Comparison of ENCODE assay signal across 9 cellular contexts in the genomic region with DNA sequence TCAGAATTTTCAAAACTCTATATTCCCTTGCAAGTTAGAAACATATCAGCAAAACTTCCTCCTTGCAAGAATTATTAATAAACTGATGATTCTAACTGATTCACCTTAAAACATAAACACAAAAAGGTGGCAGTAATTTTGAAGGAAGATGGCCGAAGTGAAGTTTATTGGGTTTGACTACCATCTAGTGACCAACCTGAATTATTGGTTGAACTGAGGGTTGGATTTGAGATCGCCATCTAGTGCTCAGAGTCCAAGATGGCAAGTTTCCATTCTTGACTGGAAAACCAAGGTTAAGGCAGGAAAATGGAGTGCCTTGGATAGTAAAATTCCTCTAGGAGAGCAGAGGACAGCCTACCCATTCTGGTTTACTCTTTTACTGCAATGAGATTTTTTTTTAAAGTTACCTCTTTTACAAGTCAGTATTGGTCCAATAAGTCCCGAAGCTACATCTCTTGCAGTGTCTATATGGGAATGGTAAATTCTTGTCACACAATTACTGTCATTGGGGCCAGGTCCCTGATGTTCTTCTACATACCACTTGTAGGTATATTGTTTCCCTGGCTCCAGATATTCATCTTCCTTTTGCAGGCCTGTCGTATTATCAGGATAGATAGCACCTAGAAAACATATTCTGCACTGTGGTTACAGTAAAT. TPM values are rescaled to one million over a fixed set of nuclear protein-coding genes. Genes with fewer than 3 reads are reported as not detected.
DNase-seq lines count a peak whose midpoint lies in the region; ATAC-seq and TF ChIP-seq lines count a peak whose summit lies in the region.
"Had no signal": no experiment of that assay in that cellular context is flagged by ENCODE, and none has a peak within 500 bp of the region (broad histone marks: within the 10 kb centered on the region; RNA-seq: fewer than 3 reads in every experiment).

No MANE protein-coding gene starts in this region.

- 28 to 38% (median 36%) methylated on average over 4 of the region's 4 CpGs for WGBS in stomach, 5 donors

- H3K4me2 ChIP-seq in HCT116 (ENCODE audit: low read length) (no peak overlapping the region), OCI-LY3 (ENCODE audit: low read length) (no peak overlapping the region)

- no peak for TF ChIP-seq EP300 in stomach (IDR thresholded peaks at IDR 0.05)

- POLR2A ChIA-PET in HCT116 (lab: Charles Lee) = no interaction called here

- H3K36me3 ChIP-seq in HCT116 (ENCODE audit: control insufficient read depth in 1 of 2, insufficient read depth in 2 of 2, low read length in 2 of 2) (no peaks in the 10 kb centered on the region), OCI-LY3 (replicated peaks; ENCODE audit: low read depth, low read length) (no peaks in the 10 kb centered on the region), kidney epithelial cell (ENCODE audit: control insufficient read depth, insufficient read depth, low read length) (no peaks in the 10 kb centered on the region), stomach (no peaks in the 10 kb centered on the region)
- H3K36me3 ChIP-seq: SJSA1 had no signal

- peak; percentile 90 to 100 (median 98) for TF ChIP-seq CTCF in HCT116 (IDR thresholded peaks at IDR 0.05 in 2 of 3, conservative IDR thresholded peaks at IDR 0.05 in 1 of 3; ENCODE audit: borderline replicate concordance in 1 of 3, insufficient read depth in 1 of 3, low read depth in 2 of 3, low read length in 2 of 3)
- TF ChIP-seq CTCF in LNCAP (IDR thresholded peaks at IDR 0.05) = peak; percentile 98
- peak; percentile 99 for TF ChIP-seq CTCF in OCI-LY3 (IDR thresholded peaks at IDR 0.05; ENCODE audit: low read depth, low read length)
- peak; percentile 91 for TF ChIP-seq CTCF in kidney epithelial cell (IDR thresholded peaks at IDR 0.05; ENCODE audit: insufficient read depth, low read length, poor library complexity, severe bottlenecking)
- TF ChIP-seq CTCF in stomach (IDR thresholded peaks at IDR 0.05) = peak in 6 of 7 experiments; percentile 18 to 99 (median 86)

- no peaks in the 10 kb centered on the region for H3K9me3 ChIP-seq in HCT116 (ENCODE audit: control insufficient read depth in 1 of 2, insufficient read depth in 1 of 2, low read depth in 1 of 2, low read length in 2 of 2)
- H3K9me3 ChIP-seq in OCI-LY3 (ENCODE audit: insufficient read depth, low read length) = no peaks in the 10 kb centered on the region
- no peaks in the 10 kb centered on the region for H3K9me3 ChIP-seq in stomach
- H3K9me3 ChIP-seq: SJSA1 had no signal

- in situ Hi-C loops in ACHN (cut with HindIII; ENCODE audit: low pct_ligation_motif_present, low pct_unique_long_range_greater_than_20kb, low sequenced_read_pairs) = no loop called here

- no TSS peak for BruUV-seq in HCT116 (replicated peaks; lab: Mats Ljungman, UMichigan)

- CTCF ChIA-PET in HCT116 (lab: Charles Lee) = interaction anchor here (0.9 to 1.5 kb wide), 4 partner anchors 61 to 318 kb away, joined by 3 to 16 read pairs (median 10); a partner anchor contains a TSS

- H3K9me2 ChIP-seq in HCT116 (ENCODE audit: insufficient read depth) = no peaks in the 10 kb centered on the region

- no peaks in the 10 kb centered on the region for H3K27me3 ChIP-seq in HCT116 (ENCODE audit: insufficient read depth, low read length)
- no peaks in the 10 kb centered on the region for H3K27me3 ChIP-seq in OCI-LY3 (ENCODE audit: low read depth, low read length)
- no peaks in the 10 kb centered on the region for H3K27me3 ChIP-seq in kidney epithelial cell (ENCODE audit: control insufficient read depth, insufficient read depth, low read length)
- no peaks in the 10 kb centered on the region for H3K27me3 ChIP-seq in stomach
- H3K27me3 ChIP-seq: SJSA1 had no signal

- peak; percentile 99 for TF ChIP-seq RAD21 in HCT116 (IDR thresholded peaks at IDR 0.05; ENCODE audit: low read depth)

- H3K4me3 ChIP-seq in HCT116 (replicated peaks in 1 of 2; ENCODE audit: low read depth in 1 of 2, low read length in 2 of 2) = no peak overlapping the region
- H3K4me3 ChIP-seq in OCI-LY3 (ENCODE audit: low read length) = no peak overlapping the region
- H3K4me3 ChIP-seq in kidney epithelial cell (ENCODE audit: low read depth, low read length) = no peak overlapping the region
- no peak overlapping the region for H3K4me3 ChIP-seq in stomach
- H3K4me3 ChIP-seq: SJSA1 had no signal

- no peaks in the 10 kb centered on the region for H4K20me1 ChIP-seq in HCT116 (ENCODE audit: insufficient read depth)
- no peaks in the 10 kb centered on the region for H4K20me1 ChIP-seq in OCI-LY3 (ENCODE audit: insufficient read depth, low read length)

- H3K4me1 ChIP-seq in HCT116 (ENCODE audit: control insufficient read depth in 1 of 2, insufficient read depth in 2 of 2, low read length in 2 of 2) (no peaks in the 10 kb centered on the region), OCI-LY3 (ENCODE audit: low read length) (peaks cover 3% of the 10 kb centered on the region; the same call in 1 of the 2 replicates), stomach (peaks cover 7 to 35% (median 23%) of the 10 kb centered on the region in 4 donors)

- TF ChIP-seq POLR2A in HCT116 (IDR thresholded peaks at IDR 0.05; ENCODE audit: borderline replicate concordance, extremely low read depth, insufficient read depth, insufficient read length) (no peak), stomach (IDR thresholded peaks at IDR 0.05) (no peak)

- DNase-seq in ACHN = peak; percentile 87
- DNase-seq in GM04504 (ENCODE audit: low read depth) = peak; percentile 71
- DNase-seq in HCT116 (ENCODE audit: low read depth, low spot score) = peak; percentile 86
- peak; percentile 60 for DNase-seq in central memory CD4-positive, alpha-beta T cell
- peak; percentile 52 for DNase-seq in kidney epithelial cell (ENCODE audit: low read depth)
- DNase-seq in stomach = peak; percentile 40

- H3K79me2 ChIP-seq in HCT116 (ENCODE audit: insufficient read depth, low read length) (no peaks in the 10 kb centered on the region), OCI-LY3 (ENCODE audit: low read length) (no peaks in the 10 kb centered on the region)

- intact Hi-C loops in HCT116 (cut with micrococcal nuclease) (loop anchor here (1.0 to 5.0 kb wide), 4 partner anchors 153 to 416 kb away; no protein-coding TSS in a partner anchor), stomach (cut with DNase I; ENCODE audit: low total_unique reads) (loop anchor here (5.0 to 10.0 kb wide), 2 partner anchors 156 to 318 kb away; no protein-coding TSS in a partner anchor)

- H3K27ac ChIP-seq in HCT116 (ENCODE audit: low read depth, low read length) (no peak overlapping the region), OCI-LY3 (ENCODE audit: low read length) (no peak overlapping the region), stomach (peak overlapping the region in 1 of 5 donors; percentile 0)
- H3K27ac ChIP-seq: SJSA1 had no signal

- RAD21 ChIA-PET in HCT116 (lab: Charles Lee; ENCODE audit: low non-redundant PET in 1 of 2, low total read pairs in 2 of 2, uncharacterized antibody in 2 of 2, unreplicated experiment in 2 of 2) = interaction anchor here (0.5 to 1.0 kb wide), 2 partner anchors 153 to 318 kb away, joined by 3 to 6 read pairs; no protein-coding TSS in a partner anchor

- peak; percentile 95 for ATAC-seq in HCT116

- H2AFZ ChIP-seq in HCT116 (ENCODE audit: low read depth, low read length, poor library complexity, severe bottlenecking) = peak overlapping the region; percentile 97
- peak overlapping the region; percentile 86 for H2AFZ ChIP-seq in OCI-LY3 (ENCODE audit: low read depth, low read length)

- H3K9ac ChIP-seq in HCT116 (ENCODE audit: low read length) (no peak overlapping the region), OCI-LY3 (ENCODE audit: low read length) (no peak overlapping the region)

TF ChIP-seq in HCT116, 20 proteins besides CTCF, POLR2A, EP300 and RAD21 (continues in another document):
- TF ChIP-seq EZH2 (IDR thresholded peaks at IDR 0.05) (no peak), SIN3A (IDR thresholded peaks at IDR 0.05; ENCODE audit: low read depth) (no peak), ELF1 (IDR thresholded peaks at IDR 0.05; ENCODE audit: borderline replicate concordance, low read depth) (no peak), SP1 (IDR thresholded peaks at IDR 0.05; ENCODE audit: low read depth) (peak; percentile 41; the same call in 1 of the 2 replicates), YY1 (IDR thresholded peaks at IDR 0.05; ENCODE audit: extremely low read depth, insufficient replicate concordance, low read depth, low read length) (peak; percentile 83), ZNF274 (IDR thresholded peaks at IDR 0.05; ENCODE audit: low read depth, low read length) (no peak), CEBPB (IDR thresholded peaks at IDR 0.05; ENCODE audit: low read depth) (no peak)
- TF ChIP-seq, protein P1, sequence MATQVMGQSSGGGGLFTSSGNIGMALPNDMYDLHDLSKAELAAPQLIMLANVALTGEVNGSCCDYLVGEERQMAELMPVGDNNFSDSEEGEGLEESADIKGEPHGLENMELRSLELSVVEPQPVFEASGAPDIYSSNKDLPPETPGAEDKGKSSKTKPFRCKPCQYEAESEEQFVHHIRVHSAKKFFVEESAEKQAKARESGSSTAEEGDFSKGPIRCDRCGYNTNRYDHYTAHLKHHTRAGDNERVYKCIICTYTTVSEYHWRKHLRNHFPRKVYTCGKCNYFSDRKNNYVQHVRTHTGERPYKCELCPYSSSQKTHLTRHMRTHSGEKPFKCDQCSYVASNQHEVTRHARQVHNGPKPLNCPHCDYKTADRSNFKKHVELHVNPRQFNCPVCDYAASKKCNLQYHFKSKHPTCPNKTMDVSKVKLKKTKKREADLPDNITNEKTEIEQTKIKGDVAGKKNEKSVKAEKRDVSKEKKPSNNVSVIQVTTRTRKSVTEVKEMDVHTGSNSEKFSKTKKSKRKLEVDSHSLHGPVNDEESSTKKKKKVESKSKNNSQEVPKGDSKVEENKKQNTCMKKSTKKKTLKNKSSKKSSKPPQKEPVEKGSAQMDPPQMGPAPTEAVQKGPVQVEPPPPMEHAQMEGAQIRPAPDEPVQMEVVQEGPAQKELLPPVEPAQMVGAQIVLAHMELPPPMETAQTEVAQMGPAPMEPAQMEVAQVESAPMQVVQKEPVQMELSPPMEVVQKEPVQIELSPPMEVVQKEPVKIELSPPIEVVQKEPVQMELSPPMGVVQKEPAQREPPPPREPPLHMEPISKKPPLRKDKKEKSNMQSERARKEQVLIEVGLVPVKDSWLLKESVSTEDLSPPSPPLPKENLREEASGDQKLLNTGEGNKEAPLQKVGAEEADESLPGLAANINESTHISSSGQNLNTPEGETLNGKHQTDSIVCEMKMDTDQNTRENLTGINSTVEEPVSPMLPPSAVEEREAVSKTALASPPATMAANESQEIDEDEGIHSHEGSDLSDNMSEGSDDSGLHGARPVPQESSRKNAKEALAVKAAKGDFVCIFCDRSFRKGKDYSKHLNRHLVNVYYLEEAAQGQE (IDR thresholded peaks at IDR 0.05; ENCODE audit: low read depth) = no peak
- TF ChIP-seq, protein P2, sequence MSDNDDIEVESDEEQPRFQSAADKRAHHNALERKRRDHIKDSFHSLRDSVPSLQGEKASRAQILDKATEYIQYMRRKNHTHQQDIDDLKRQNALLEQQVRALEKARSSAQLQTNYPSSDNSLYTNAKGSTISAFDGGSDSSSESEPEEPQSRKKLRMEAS (IDR thresholded peaks at IDR 0.05) = peak; percentile 9; the same call in 1 of the 2 replicates

RNA-seq across cellular contexts. Expression of a gene that starts 51.6 kb away (rescaled TPM):
- total RNA-seq in HCT116 (2021; ENCODE audit: unreplicated experiment) = 0.52 TPM
- polyA plus RNA-seq in HCT116 (2012) = not detected in 2 replicates
- total RNA-seq in kidney epithelial cell = 0.07 TPM in 1 of 2 replicates, not detected in the other
- 1 to 10 TPM in 2 of 5 donors, under 1 TPM in 1, not detected in 2; 0.73 to 7.5 (median 2.8) TPM for total RNA-seq in stomach
- polyA plus RNA-seq in stomach = 10 to 100 TPM in 2 of 3 donors, under 1 TPM in 1; 0.46 to 15.4 (median 10.1) TPM
- total RNA-seq: SJSA1 had no signal
